ENCODE assay signal across 8 cellular contexts in the genomic region with DNA sequence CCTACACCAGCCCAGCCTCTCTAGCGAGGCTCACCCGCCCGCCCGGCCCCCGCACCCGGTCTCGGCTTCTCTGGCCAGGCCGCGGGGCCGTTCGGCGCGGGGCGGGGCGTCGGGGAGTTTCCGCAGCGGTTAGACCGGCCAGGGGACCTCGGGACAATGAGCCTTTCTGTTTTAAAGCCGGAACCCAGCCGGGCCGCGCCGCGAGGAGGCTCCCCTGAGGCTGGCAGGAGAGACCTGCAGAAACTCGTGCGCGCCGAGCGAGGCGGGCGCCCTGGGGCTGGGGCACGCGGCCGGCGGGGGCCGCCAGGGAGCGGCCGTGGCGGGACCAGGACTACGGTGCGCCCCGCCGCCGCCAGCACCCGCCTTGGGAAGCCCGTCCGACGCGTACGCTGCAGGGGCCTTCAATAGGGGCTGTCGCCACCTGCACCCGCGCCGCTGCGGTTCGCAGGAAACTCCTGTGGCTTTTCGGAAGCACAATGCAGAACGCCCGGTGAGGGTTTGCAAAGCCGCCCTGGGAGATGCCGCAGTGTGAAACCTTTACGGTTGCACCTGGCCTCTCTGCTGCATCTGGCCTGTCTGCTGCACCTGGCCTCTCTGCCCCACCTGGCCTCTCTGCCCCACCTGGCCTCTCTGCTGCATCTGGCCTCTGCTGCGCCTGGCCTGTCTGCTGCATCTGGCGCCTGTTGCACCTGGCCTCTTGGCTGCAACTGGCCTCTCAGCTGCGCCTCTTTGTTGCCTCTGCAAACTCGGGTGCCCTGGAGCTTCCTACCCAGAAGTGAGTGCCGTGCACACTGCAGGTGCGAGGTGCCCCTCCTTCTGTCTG.
DNase-seq lines count a peak whose midpoint lies in the region; ATAC-seq lines count a peak whose summit lies in the region.

No MANE protein-coding gene starts in this region.

- peaks cover 11% of the 10 kb centered on the region in 2 donors for H3K4me1 Mint-ChIP-seq in effector memory CD8-positive, alpha-beta T cell (ENCODE audit: low read depth in 2 of 2)
- H3K4me1 Mint-ChIP-seq in stimulated activated effector memory CD8-positive, alpha-beta T cell treated with anti-CD3 and anti-CD28 coated beads, Interleukin-12 subunit alpha, Interleukin-12 subunit beta, amount 100 ng/mL, for 72 hours, result peaks cover 12% of the 10 kb centered on the region

- H3K27ac Mint-ChIP-seq in effector memory CD8-positive, alpha-beta T cell, result peak overlapping the region in 1 of 2 donors; percentile 90
- H3K27ac Mint-ChIP-seq in stimulated activated effector memory CD8-positive, alpha-beta T cell treated with anti-CD3 and anti-CD28 coated beads, Interleukin-12 subunit alpha, Interleukin-12 subunit beta, amount 100 ng/mL, for 72 hours, result peak overlapping the region; percentile 40

- no peaks in the 10 kb centered on the region for H3K4me1 ChIP-seq in mesodermal cell (ENCODE audit: control insufficient read depth, insufficient read depth, low read length, poor library complexity, severe bottlenecking)

- H3K9me3 ChIP-seq in mesodermal cell (ENCODE audit: control insufficient read depth, low read length), result no peaks in the 10 kb centered on the region

- H3K36me3 ChIP-seq in mesodermal cell (ENCODE audit: control insufficient read depth, insufficient read depth, low read length), result no peaks in the 10 kb centered on the region

- H3K4me3 Mint-ChIP-seq in effector memory CD8-positive, alpha-beta T cell, result peak overlapping the region; percentile 85 to 91
- peak overlapping the region; percentile 66 for H3K4me3 Mint-ChIP-seq in stimulated activated effector memory CD8-positive, alpha-beta T cell treated with anti-CD3 and anti-CD28 coated beads, Interleukin-12 subunit alpha, Interleukin-12 subunit beta, amount 100 ng/mL, for 72 hours

- peak; percentile 71 for ATAC-seq in HG02970 (IDR thresholded peaks at IDR 0.05; ENCODE audit: low FRiP score, unreplicated experiment)
- peak; percentile 72 for ATAC-seq in effector memory CD8-positive, alpha-beta T cell (replicated peaks)
- peak; percentile 71 for ATAC-seq in stimulated activated effector memory CD8-positive, alpha-beta T cell treated with anti-CD3 and anti-CD28 coated beads, Interleukin-12 subunit alpha, Interleukin-12 subunit beta, amount 100 ng/mL, for 72 hours

- no peaks in the 10 kb centered on the region for H3K9me3 Mint-ChIP-seq in effector memory CD8-positive, alpha-beta T cell
- no peaks in the 10 kb centered on the region for H3K9me3 Mint-ChIP-seq in stimulated activated effector memory CD8-positive, alpha-beta T cell treated with anti-CD3 and anti-CD28 coated beads, Interleukin-12 subunit alpha, Interleukin-12 subunit beta, amount 100 ng/mL, for 72 hours

- 10 to 14% methylated on average over 38 to 49 of the region's 70 CpGs for WGBS in mesodermal cell (ENCODE audit: insufficient coverage in 2 of 2), 2 experiments

- peaks cover 3% of the 10 kb centered on the region for H3K36me3 Mint-ChIP-seq in effector memory CD8-positive, alpha-beta T cell (ENCODE audit: insufficient read depth)
- no peaks in the 10 kb centered on the region for H3K36me3 Mint-ChIP-seq in stimulated activated effector memory CD8-positive, alpha-beta T cell treated with anti-CD3 and anti-CD28 coated beads, Interleukin-12 subunit alpha, Interleukin-12 subunit beta, amount 100 ng/mL, for 72 hours

- H3K27ac ChIP-seq in mesodermal cell (ENCODE audit: low read depth, low read length, severe bottlenecking), result no peak overlapping the region

- H3K27me3 Mint-ChIP-seq in effector memory CD8-positive, alpha-beta T cell, result peaks cover 0 to 6% of the 10 kb centered on the region in 2 donors

- H3K4me3 ChIP-seq in mesodermal cell (ENCODE audit: extremely low read depth, insufficient read depth, low read length, poor library complexity, severe bottlenecking), result peak overlapping the region; percentile 39

- peak; percentile 54 for DNase-seq in NCI-H2227 (lab: John Stamatoyannopoulos, UW; ENCODE audit: unreplicated experiment)
- DNase-seq in NCI-H2227 treated with DMSO at 0.1 percent for 48 hours (lab: John Stamatoyannopoulos, UW), result no peak
- DNase-seq in NCI-H2107 (lab: John Stamatoyannopoulos, UW), result peak; percentile 52
- peak; percentile 41 to 47 for DNase-seq in activated CD4-positive, alpha-beta T cell treated with anti-CD3 and anti-CD28 coated beads, Interleukin-2, amount 50 U/mL, for 48 hours
- peak; percentile 21 to 50 (median 32) for DNase-seq in effector memory CD8-positive, alpha-beta T cell
- DNase-seq in stimulated activated effector memory CD8-positive, alpha-beta T cell treated with anti-CD3 and anti-CD28 coated beads, Interleukin-12 subunit alpha, Interleukin-12 subunit beta, amount 100 ng/mL, for 72 hours (ENCODE audit: low spot score in 2 of 2), result peak; percentile 18 to 76
